30 cellular contexts compared by ENCODE assay signal in the genomic region with DNA sequence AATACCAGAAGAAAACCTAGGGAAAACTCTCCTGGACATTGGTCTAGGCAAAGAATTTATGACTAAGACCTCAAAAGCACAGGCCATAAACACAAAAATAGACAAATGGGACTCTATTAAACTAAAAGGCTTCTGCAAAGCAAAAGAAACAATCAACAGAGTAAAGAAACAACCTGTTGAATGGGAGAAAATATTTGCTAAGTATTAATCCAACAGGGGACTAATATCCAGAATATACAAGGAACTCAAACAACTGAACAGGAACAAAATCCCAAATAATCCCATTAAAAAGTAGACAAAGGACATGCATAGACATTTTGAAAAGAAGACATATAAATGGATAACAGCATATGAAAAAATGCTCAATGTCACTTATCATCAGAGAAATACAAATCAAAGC.
"Had no signal": no experiment of that assay in that cellular context is flagged by ENCODE, and none has a peak within 500 bp of the region (broad histone marks: within the 10 kb centered on the region; RNA-seq: fewer than 3 reads in every experiment).

No MANE protein-coding gene starts in this region.

- H3K36me3 ChIP-seq: adrenal gland, ascending aorta, brain microvascular endothelial cell, breast epithelium, cardiac muscle cell had no signal

- DNase-seq: activated effector memory CD4-positive, alpha-beta T cell treated with anti-CD3 and anti-CD28 coated beads, Interleukin-2, amount 50 U/mL, for 16 hours; activated effector memory CD4-positive, alpha-beta T cell treated with Interleukin-2 at 50 U/mL for 16 hours; activated gamma-delta T cell; activated gamma-delta T cell treated with Interleukin-2 at 50 U/mL for 16 hours; activated naive CD4-positive, alpha-beta T cell; activated naive CD4-positive, alpha-beta T cell treated with anti-CD3 and anti-CD28 coated beads for 36 hours; activated naive CD4-positive, alpha-beta T cell treated with anti-CD3 and anti-CD28 coated beads, Interleukin-2, amount 10 ng/mL, durations not matched to agents 7 days and 5 days; activated naive CD4-positive, alpha-beta T cell treated with anti-CD3 and anti-CD28 coated beads, Interleukin-2, amount 50 U/mL, for 16 hours; activated naive CD4-positive, alpha-beta T cell treated with Interleukin-2 at 50 U/mL for 16 hours; activated naive CD8-positive, alpha-beta T cell treated with anti-CD3 and anti-CD28 coated beads for 36 hours; activated naive CD8-positive, alpha-beta T cell treated with anti-CD3 and anti-CD28 coated beads, Interleukin-2, amount 10 ng/mL, durations not matched to agents 7 days and 5 days; activated naive CD8-positive, alpha-beta T cell treated with anti-CD3 and anti-CD28 coated beads, Interleukin-2, amount 50 U/mL, for 24 hours; activated T-cell treated with anti-CD3 and anti-CD28 coated beads, Interleukin-2, amount 50 U/mL, for 1 hour; activated T-cell treated with anti-CD3 and anti-CD28 coated beads, Interleukin-2, amount 50 U/mL, for 24 hours; activated T-cell treated with anti-CD3 and anti-CD28 coated beads, Interleukin-2, amount 50 U/mL, for 4 hours; activated T-cell treated with anti-CD3 and anti-CD28 coated beads, Interleukin-2, amount 50 U/mL, for 48 hours; activated T-cell treated with anti-CD3 and anti-CD28 coated beads, Interleukin-2, amount 50 U/mL, for 72 hours; adrenal gland; amniotic stem cell; amygdala; anterior cingulate cortex; aorta; body of pancreas; brain microvascular endothelial cell; caudate nucleus; central memory CD4-positive, alpha-beta T cell; cerebellar nuclear complex had no signal

- H3K27ac ChIP-seq: adrenal gland, ascending aorta, body of pancreas, brain microvascular endothelial cell, breast epithelium, cardiac muscle cell had no signal

- H3K4me1 ChIP-seq: ascending aorta, breast epithelium had no signal

- H3K4me3 ChIP-seq: adrenal gland, ascending aorta, body of pancreas, breast epithelium, cardiac muscle cell had no signal

- H3K9me3 ChIP-seq: adrenal gland, ascending aorta, body of pancreas, breast epithelium had no signal
